ENCODE assay signal across 8 cellular contexts in the genomic region with DNA sequence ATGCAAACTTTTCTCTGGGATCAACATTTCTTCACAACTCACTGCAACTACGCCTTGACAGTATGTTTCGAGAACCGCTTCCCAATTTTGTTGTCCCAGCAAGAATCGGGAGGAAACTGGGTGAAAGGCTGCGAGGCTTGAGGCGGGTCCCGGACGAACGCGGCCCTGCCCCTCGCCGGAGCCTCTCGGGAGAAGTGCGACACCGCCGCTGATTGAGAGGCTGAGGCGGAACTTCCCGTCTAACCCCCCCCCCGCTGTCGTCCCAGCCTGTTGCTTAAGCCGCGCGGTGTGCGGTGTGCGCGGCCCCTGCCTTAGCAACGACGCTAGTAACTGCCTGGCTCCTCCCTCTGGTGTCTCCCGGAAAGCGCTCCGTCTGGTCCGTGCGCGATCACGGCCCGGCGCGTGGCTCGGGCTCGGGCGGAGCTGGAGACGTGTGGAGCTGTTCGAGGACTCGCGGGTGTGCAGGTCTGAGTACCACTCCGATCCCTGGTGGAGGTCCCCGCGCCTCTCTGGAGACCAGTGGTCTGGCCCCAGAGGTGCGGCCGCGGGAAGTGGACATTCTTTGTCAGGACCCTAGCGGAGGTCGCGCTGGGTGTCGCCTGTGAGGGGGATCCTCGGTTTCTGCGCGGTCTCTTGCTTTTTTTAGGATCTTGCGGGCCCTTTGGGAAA. TPM values are rescaled to one million over a fixed set of nuclear protein-coding genes. Genes with fewer than 3 reads are reported as not detected.
DNase-seq lines count a peak whose midpoint lies in the region; ATAC-seq and TF ChIP-seq lines count a peak whose summit lies in the region.

DTWD1 (plus strand) TSS at position 391 of the 669 bp plus-strand sequence. CDS start 4,120 bp downstream, outside the sequence.
FAM227B (minus strand) TSS at position 161 of the 669 bp plus-strand sequence. CDS start 5,647 bp downstream, outside the sequence.

- peaks cover 8% of the 10 kb centered on the region for H3K9me3 Mint-ChIP-seq in activated naive CD8-positive, alpha-beta T cell treated with anti-CD3 and anti-CD28 coated beads, Interleukin-2, amount 50 U/mL, for 24 hours

- H2AFZ ChIP-seq in SU-DHL-6 (ENCODE audit: low read depth, low read length, severe bottlenecking) = peak within 1 kb of the TSS; percentile 92
- H2AFZ ChIP-seq in trophoblast cell (ENCODE audit: insufficient read depth, low read length, poor library complexity) = peak within 1 kb of the TSS; percentile 98

- peak within 1 kb of the TSS; percentile 93 for H2BK5ac ChIP-seq in trophoblast cell (ENCODE audit: low read depth, low read length, poor library complexity)

- in situ Hi-C loops in transverse colon (cut with MboI; ENCODE audit: low pct_ligation_motif_present in 1 of 4, low pct_unique_long_range_greater_than_20kb in 1 of 4, low sequenced_read_pairs in 3 of 4) = no loop called here

- intact Hi-C loops in cardiac septum (cut with DNase I) (loop anchor here (2.0 to 5.0 kb wide), 2 partner anchors 378 to 466 kb away; partner anchors contain the start of gene COPS2), transverse colon (cut with DNase I; ENCODE audit: low total_unique reads) (no loop called here)

- WGBS in trophoblast cell (ENCODE audit: extremely low coverage, insufficient coverage, insufficient read length) = no CpG with 5 or more reads among the region's 59 CpGs
- 0% methylated on average over 4 to 34 of the region's 59 CpGs for WGBS in transverse colon (ENCODE audit: low coverage in 1 of 2), 2 donors

- H3K79me2 ChIP-seq in SU-DHL-6 (ENCODE audit: insufficient read depth, low read length) (peaks cover 38% of the 10 kb centered on the region), trophoblast cell (ENCODE audit: control insufficient read depth, insufficient read depth, low read length, poor library complexity) (peaks cover 2% of the 10 kb centered on the region)

- TF ChIP-seq POLR2A in transverse colon (IDR thresholded peaks at IDR 0.05) = peak; percentile 92

- H4K20me1 ChIP-seq in SU-DHL-6 (ENCODE audit: low read depth, low read length) = no peaks in the 10 kb centered on the region

- H3K4me1 Mint-ChIP-seq in activated naive CD8-positive, alpha-beta T cell treated with anti-CD3 and anti-CD28 coated beads, Interleukin-2, amount 50 U/mL, for 24 hours = peaks cover 45% of the 10 kb centered on the region

- H3K18ac ChIP-seq in trophoblast cell (ENCODE audit: low read length) = peak within 1 kb of the TSS; percentile 99

- no peaks in the 10 kb centered on the region for H3F3A ChIP-seq in SU-DHL-6 (ENCODE audit: insufficient read depth)

- H3K9me3 ChIP-seq in SU-DHL-6 (ENCODE audit: insufficient read depth, low read length) (0 out of 2 replicates have a peak, but pooled peaks cover 4% of the 10 kb centered on the region), trophoblast cell (ENCODE audit: insufficient read depth, low read depth, low read length) (peaks cover 1% of the 10 kb centered on the region), transverse colon (peaks cover 4 to 7% of the 10 kb centered on the region in 2 donors)

- peak within 1 kb of the TSS; percentile 97 for H4K91ac ChIP-seq in trophoblast cell (ENCODE audit: low read depth, low read length)

- H3K4me1 ChIP-seq in trophoblast cell (ENCODE audit: control insufficient read depth in 1 of 2, insufficient read depth in 2 of 2, low read length in 2 of 2) = peaks cover 0 to 3% of the 10 kb centered on the region in 2 experiments
- H3K4me1 ChIP-seq in transverse colon = peaks cover 0 to 30% (median 15%) of the 10 kb centered on the region in 4 donors

- H2BK12ac ChIP-seq in trophoblast cell (ENCODE audit: low read length) = no peak within 1 kb of the TSS

- H3K9ac ChIP-seq in SU-DHL-6 (ENCODE audit: low read length) (peak within 1 kb of the TSS; percentile 86), trophoblast cell (ENCODE audit: low read length) (peak within 1 kb of the TSS; percentile 90)

- DNase-seq in NCI-H1417 (lab: John Stamatoyannopoulos, UW) (peak; percentile 90 to 95 (median 92)), cardiac septum (ENCODE audit: low spot score) (peak; percentile 98), trophoblast cell (peak; percentile 97 to 98), transverse colon (peak; percentile 98)
- DNase-seq in activated naive CD8-positive, alpha-beta T cell treated with anti-CD3 and anti-CD28 coated beads, Interleukin-2, amount 50 U/mL, for 24 hours = peak; percentile 88

- H2AK5ac ChIP-seq in trophoblast cell (ENCODE audit: low read length) = no peak within 1 kb of the TSS

- H3K36me3 Mint-ChIP-seq in activated naive CD8-positive, alpha-beta T cell treated with anti-CD3 and anti-CD28 coated beads, Interleukin-2, amount 50 U/mL, for 24 hours (ENCODE audit: low read depth) = peaks cover 22% of the 10 kb centered on the region

- TF ChIP-seq CTCF in GM12875 (IDR thresholded peaks at IDR 0.05; ENCODE audit: borderline replicate concordance, insufficient read depth, low read depth, low read length) (no peak), SU-DHL-6 (IDR thresholded peaks at IDR 0.05; ENCODE audit: insufficient read depth, low read length, poor library complexity, severe bottlenecking) (no peak), transverse colon (IDR thresholded peaks at IDR 0.05) (peak in 1 of 5 experiments; percentile 21)

- peak within 1 kb of the TSS; percentile 95 for H4K8ac ChIP-seq in trophoblast cell (ENCODE audit: low read depth, low read length)

- no peak within 1 kb of the TSS for H3K23ac ChIP-seq in trophoblast cell (ENCODE audit: low read length)

- H3K36me3 ChIP-seq in SU-DHL-6 (ENCODE audit: low read length) (peaks cover 19% of the 10 kb centered on the region), trophoblast cell (ENCODE audit: control insufficient read depth in 1 of 2, insufficient read depth in 2 of 2, low read length in 2 of 2) (peaks cover 2 to 4% of the 10 kb centered on the region in 2 experiments), transverse colon (peaks cover 0 to 11% (median 3%) of the 10 kb centered on the region in 4 donors)

- H3K27me3 ChIP-seq in SU-DHL-6 (ENCODE audit: low read length) (no peaks in the 10 kb centered on the region), trophoblast cell (ENCODE audit: insufficient read depth, low read length) (no peaks in the 10 kb centered on the region), transverse colon (no peaks in the 10 kb centered on the region)

- peak within 1 kb of the TSS; percentile 85 for H3K4ac ChIP-seq in trophoblast cell (ENCODE audit: low read depth, low read length)

- peak within 1 kb of the TSS; percentile 96 for H3K4me3 Mint-ChIP-seq in activated naive CD8-positive, alpha-beta T cell treated with anti-CD3 and anti-CD28 coated beads, Interleukin-2, amount 50 U/mL, for 24 hours

- H3K4me3 ChIP-seq in GM12875 (ENCODE audit: low read depth, low read length) = peak within 1 kb of the TSS; percentile 71
- H3K4me3 ChIP-seq in SU-DHL-6 (ENCODE audit: insufficient read depth, low read length, poor library complexity, severe bottlenecking) = peak within 1 kb of the TSS; percentile 93
- peak within 1 kb of the TSS; percentile 80 for H3K4me3 ChIP-seq in trophoblast cell (ENCODE audit: low read depth, low read length)
- peak within 1 kb of the TSS; percentile 78 to 90 (median 84) for H3K4me3 ChIP-seq in transverse colon

- TF ChIP-seq EP300 in transverse colon (IDR thresholded peaks at IDR 0.05; ENCODE audit: low read depth) = peak; percentile 42

- H3K9me2 ChIP-seq in SU-DHL-6 (replicated peaks; ENCODE audit: insufficient read depth, low read length) = no peaks in the 10 kb centered on the region

- H2BK120ac ChIP-seq in trophoblast cell (ENCODE audit: insufficient read depth, low read length, poor library complexity) = peak within 1 kb of the TSS; percentile 98

- H4K12ac ChIP-seq in trophoblast cell (ENCODE audit: low read depth, low read length) = peak within 1 kb of the TSS; percentile 97

- H3K27ac Mint-ChIP-seq in activated naive CD8-positive, alpha-beta T cell treated with anti-CD3 and anti-CD28 coated beads, Interleukin-2, amount 50 U/mL, for 24 hours = peak within 1 kb of the TSS; percentile 95

- H3K27ac ChIP-seq in SU-DHL-6 (ENCODE audit: low read depth, low read length) (peak within 1 kb of the TSS; percentile 55), trophoblast cell (ENCODE audit: low read depth, low read length) (peak within 1 kb of the TSS; percentile 79), transverse colon (peak within 1 kb of the TSS; percentile 93 to 96 (median 95))

- H3K79me1 ChIP-seq in trophoblast cell (ENCODE audit: low read length) = peaks cover 3% of the 10 kb centered on the region

- H3K14ac ChIP-seq in trophoblast cell (ENCODE audit: low read length) = peak within 1 kb of the TSS; percentile 99

- peak; percentile 99 for ATAC-seq in HG02763 (IDR thresholded peaks at IDR 0.05; ENCODE audit: unreplicated experiment)
- peak; percentile 99 for ATAC-seq in activated naive CD8-positive, alpha-beta T cell treated with anti-CD3 and anti-CD28 coated beads, Interleukin-2, amount 50 U/mL, for 24 hours

- no peaks in the 10 kb centered on the region for H3K27me3 Mint-ChIP-seq in activated naive CD8-positive, alpha-beta T cell treated with anti-CD3 and anti-CD28 coated beads, Interleukin-2, amount 50 U/mL, for 24 hours

- H3K4me2 ChIP-seq in SU-DHL-6 (ENCODE audit: low read depth, low read length, poor library complexity, severe bottlenecking) (peak within 1 kb of the TSS; percentile 98), trophoblast cell (ENCODE audit: low read length) (peak within 1 kb of the TSS; percentile 71)

RNA-seq across cellular contexts. Expression of gene DTWD1, which starts in this region (rescaled TPM):
- total RNA-seq in cardiac septum = 14.3 TPM
- 10.1 and 11.2 TPM in 2 replicates for polyA plus RNA-seq in trophoblast cell (2013)
- total RNA-seq in transverse colon = 10 to 100 TPM in 3 of 4 donors, 1 to 10 TPM in 1; 3.0 to 22.1 (median 17.1) TPM

RNA-seq across cellular contexts. Expression of gene FAM227B, which starts in this region (rescaled TPM):
- total RNA-seq in cardiac septum = 11.5 TPM
- polyA plus RNA-seq in trophoblast cell (2013) = 3.0 and 3.8 TPM in 2 replicates
- total RNA-seq in transverse colon = 1 to 10 TPM; 3.3 to 9.2 (median 6.6) TPM

Comparison
In these comparisons a context has a peak if more than half of its experiments do, and no peak if none do; other contexts are left out.
1. Peak in every context shown above with its lines: DNase-seq, ATAC-seq, H3K4me3 ChIP-seq and H3K27ac ChIP-seq.